In genomic region chr19:16127080-16127479, GRCh38 we compare ENCODE assay signal across 1 cellular context.
TF ChIP-seq lines count a peak whose summit lies in the region.

No MANE protein-coding gene starts in this region.

TF ChIP-seq in HepG2, 621 proteins besides CTCF, POLR2A, EP300 and RAD21:
- TF ChIP-seq ZNF768 (CRISPR knock-in tag; IDR thresholded peaks at IDR 0.05) (peak; percentile 91), REPIN1 (CRISPR knock-in tag; IDR thresholded peaks at IDR 0.05; ENCODE audit: borderline replicate concordance, low read depth) (no peak)
